ENCODE assay signal across 9 cellular contexts in the genomic region with DNA sequence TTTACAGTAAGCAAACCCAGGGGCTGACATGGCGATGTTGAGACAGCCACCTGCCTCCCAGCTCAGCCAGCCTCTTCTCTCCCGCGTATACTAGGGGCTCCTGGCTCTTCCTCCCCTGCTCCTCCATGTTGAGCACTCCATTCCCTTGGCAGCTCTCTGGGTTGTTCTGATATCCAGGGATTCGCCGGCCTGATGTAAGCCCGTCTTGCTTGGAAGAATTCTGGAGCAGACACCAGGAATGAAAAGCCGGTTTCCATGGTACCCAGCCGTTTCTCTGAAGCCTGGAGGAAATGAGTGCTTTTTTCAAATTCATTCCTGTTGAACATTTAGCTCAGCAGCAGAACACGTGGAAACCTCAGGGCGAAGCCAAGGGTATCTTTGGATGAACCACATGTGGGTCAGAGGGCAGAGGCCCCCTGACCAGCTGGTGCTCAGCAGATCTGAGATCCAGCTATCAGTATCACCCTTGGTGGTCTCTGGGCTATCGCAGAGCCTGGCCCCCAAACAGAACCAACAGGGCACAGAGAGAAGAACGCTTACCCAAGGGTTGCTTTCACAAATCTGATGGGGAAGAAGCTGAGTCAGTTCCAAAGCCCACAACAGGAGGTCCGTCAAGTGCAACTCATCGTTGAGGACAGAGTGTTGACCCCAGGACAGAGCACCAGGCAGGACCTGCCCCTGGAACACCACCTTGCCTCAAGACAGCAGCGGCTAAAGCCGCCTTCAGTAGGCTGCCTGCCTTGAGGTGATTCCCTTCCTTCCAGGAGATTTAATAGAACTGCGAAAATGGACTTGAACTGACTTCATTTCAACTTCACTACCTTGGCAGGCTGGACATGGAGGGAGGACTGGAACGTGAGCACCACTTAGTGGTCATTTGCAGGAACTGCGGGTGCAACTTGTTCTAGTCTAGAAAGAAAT.
DNase-seq lines count a peak whose midpoint lies in the region; ATAC-seq and TF ChIP-seq lines count a peak whose summit lies in the region.
"Had no signal": no experiment of that assay in that cellular context is flagged by ENCODE, and none has a peak within 500 bp of the region (broad histone marks: within the 10 kb centered on the region; RNA-seq: fewer than 3 reads in every experiment).

No MANE protein-coding gene starts in this region.

- H3K9me3 Mint-ChIP-seq in WTC11 = no peaks in the 10 kb centered on the region
- H3K9me3 Mint-ChIP-seq: activated naive CD4-positive, alpha-beta T cell treated with anti-CD3 and anti-CD28 coated beads, Interleukin-2, amount 50 U/mL, for 24 hours had no signal

- no peaks in the 10 kb centered on the region for H3K27me3 Mint-ChIP-seq in WTC11 (ENCODE audit: low read depth)

- peak; percentile 35 for ATAC-seq in HG02870 (IDR thresholded peaks at IDR 0.05; ENCODE audit: unreplicated experiment)
- peak; percentile 80 for ATAC-seq in WTC11
- no peak for ATAC-seq in GM19397 (IDR thresholded peaks at IDR 0.05; ENCODE audit: unreplicated experiment)

- no peak overlapping the region for H3K4me3 Mint-ChIP-seq in WTC11
- H3K4me3 Mint-ChIP-seq: activated naive CD4-positive, alpha-beta T cell treated with anti-CD3 and anti-CD28 coated beads, Interleukin-2, amount 50 U/mL, for 24 hours had no signal

- no peaks in the 10 kb centered on the region for H3K36me3 Mint-ChIP-seq in WTC11
- H3K36me3 Mint-ChIP-seq: activated naive CD4-positive, alpha-beta T cell treated with anti-CD3 and anti-CD28 coated beads, Interleukin-2, amount 50 U/mL, for 24 hours had no signal

- peak; percentile 71 for DNase-seq in Daoy (ENCODE audit: low read depth)
- peak; percentile 73 for DNase-seq in NCI-H345 (lab: John Stamatoyannopoulos, UW)
- DNase-seq in WTC11 (ENCODE audit: low spot score) = peak; percentile 68
- DNase-seq in effector CD8-positive, alpha-beta T cell (lab: John Stamatoyannopoulos, UW) = peak; percentile 36
- peak; percentile 85 for DNase-seq in medulla oblongata (ENCODE audit: extremely low spot score)
- peak; percentile 75 for DNase-seq in stimulated activated naive CD4-positive, alpha-beta T cell treated with Interleukin-2 at 50 U/mL for 16 hours (lab: John Stamatoyannopoulos, UW)

- CTCF ChIA-PET in WTC11 (lab: Charles Lee) = interaction anchor here (1.0 to 4.5 kb wide), 14 partner anchors 27 to 760 kb away, joined by 3 to 25 read pairs (median 5); partner anchors contain the start of gene SLC24A3

- H3K27ac Mint-ChIP-seq in WTC11 = no peak overlapping the region
- H3K27ac Mint-ChIP-seq: activated naive CD4-positive, alpha-beta T cell treated with anti-CD3 and anti-CD28 coated beads, Interleukin-2, amount 50 U/mL, for 24 hours had no signal

- TF ChIP-seq CTCF in WTC11 (IDR thresholded peaks at IDR 0.05) = peak; percentile 95

- H3K4me1 Mint-ChIP-seq in WTC11 = peaks cover 20% of the 10 kb centered on the region
- H3K4me1 Mint-ChIP-seq: activated naive CD4-positive, alpha-beta T cell treated with anti-CD3 and anti-CD28 coated beads, Interleukin-2, amount 50 U/mL, for 24 hours had no signal

- POLR2A ChIA-PET in WTC11 (lab: Charles Lee) = no interaction called here

TF ChIP-seq in WTC11, 78 proteins besides CTCF, POLR2A, EP300 and RAD21:
- no peak for TF ChIP-seq NR3C1 (CRISPR knock-in tag; conservative IDR thresholded peaks at IDR 0.05; ENCODE audit: low read depth)
- TF ChIP-seq SP1 (CRISPR knock-in tag; conservative IDR thresholded peaks at IDR 0.05) = no peak
- peak; percentile 48; the same call in 1 of the 2 replicates for TF ChIP-seq GABPB1 (CRISPR knock-in tag; IDR thresholded peaks at IDR 0.05)
- TF ChIP-seq, protein P1, sequence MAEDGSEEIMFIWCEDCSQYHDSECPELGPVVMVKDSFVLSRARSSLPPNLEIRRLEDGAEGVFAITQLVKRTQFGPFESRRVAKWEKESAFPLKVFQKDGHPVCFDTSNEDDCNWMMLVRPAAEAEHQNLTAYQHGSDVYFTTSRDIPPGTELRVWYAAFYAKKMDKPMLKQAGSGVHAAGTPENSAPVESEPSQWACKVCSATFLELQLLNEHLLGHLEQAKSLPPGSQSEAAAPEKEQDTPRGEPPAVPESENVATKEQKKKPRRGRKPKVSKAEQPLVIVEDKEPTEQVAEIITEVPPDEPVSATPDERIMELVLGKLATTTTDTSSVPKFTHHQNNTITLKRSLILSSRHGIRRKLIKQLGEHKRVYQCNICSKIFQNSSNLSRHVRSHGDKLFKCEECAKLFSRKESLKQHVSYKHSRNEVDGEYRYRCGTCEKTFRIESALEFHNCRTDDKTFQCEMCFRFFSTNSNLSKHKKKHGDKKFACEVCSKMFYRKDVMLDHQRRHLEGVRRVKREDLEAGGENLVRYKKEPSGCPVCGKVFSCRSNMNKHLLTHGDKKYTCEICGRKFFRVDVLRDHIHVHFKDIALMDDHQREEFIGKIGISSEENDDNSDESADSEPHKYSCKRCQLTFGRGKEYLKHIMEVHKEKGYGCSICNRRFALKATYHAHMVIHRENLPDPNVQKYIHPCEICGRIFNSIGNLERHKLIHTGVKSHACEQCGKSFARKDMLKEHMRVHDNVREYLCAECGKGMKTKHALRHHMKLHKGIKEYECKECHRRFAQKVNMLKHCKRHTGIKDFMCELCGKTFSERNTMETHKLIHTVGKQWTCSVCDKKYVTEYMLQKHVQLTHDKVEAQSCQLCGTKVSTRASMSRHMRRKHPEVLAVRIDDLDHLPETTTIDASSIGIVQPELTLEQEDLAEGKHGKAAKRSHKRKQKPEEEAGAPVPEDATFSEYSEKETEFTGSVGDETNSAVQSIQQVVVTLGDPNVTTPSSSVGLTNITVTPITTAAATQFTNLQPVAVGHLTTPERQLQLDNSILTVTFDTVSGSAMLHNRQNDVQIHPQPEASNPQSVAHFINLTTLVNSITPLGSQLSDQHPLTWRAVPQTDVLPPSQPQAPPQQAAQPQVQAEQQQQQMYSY (CRISPR knock-in tag; IDR thresholded peaks at IDR 0.05) = no peak
